Comparison of ENCODE assay signal across 25 cellular contexts in the genomic region with DNA sequence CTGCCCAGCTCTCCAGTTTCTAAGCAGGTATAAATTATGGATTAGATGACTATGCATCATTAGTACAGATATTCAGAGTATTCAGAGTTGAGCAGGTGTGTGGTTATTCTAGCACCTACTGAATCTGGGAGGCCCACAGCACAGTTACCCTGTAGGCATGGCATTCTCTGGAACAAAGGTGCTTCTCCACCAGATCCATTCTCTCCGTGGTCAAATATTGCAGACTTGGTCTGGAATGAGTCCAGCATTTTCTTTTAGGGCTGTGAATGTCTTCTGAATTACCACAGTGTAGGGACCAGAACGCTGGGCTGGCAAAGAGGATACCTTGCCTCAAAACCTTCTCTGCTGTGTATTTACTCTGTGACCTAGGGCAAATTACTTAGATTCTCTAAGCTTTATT.
"Had no signal": no experiment of that assay in that cellular context is flagged by ENCODE, and none has a peak within 500 bp of the region (broad histone marks: within the 10 kb centered on the region; RNA-seq: fewer than 3 reads in every experiment).

No MANE protein-coding gene starts in this region.

- H3K36me3 ChIP-seq: ovary, right lobe of liver, thyroid gland, transverse colon, vagina had no signal

- H3K36me3 Mint-ChIP-seq: mesothelial cell of epicardium; naive B cell; natural killer cell treated with Interleukin-12 subunit alpha and Interleukin-12 subunit beta and Interleukin-15 and Interleukin-18, amount 100 ng/mL, for 72 hours; stimulated activated naive B cell treated with anti-CD40 and anti-IgM and Interleukin-4, amounts not matched to agents 10 μg/mL and 1 μg/mL and 100 μg/mL, for 72 hours had no signal

- H3K9me3 ChIP-seq: lower lobe of right lung, ovary, right lobe of liver, stomach, testis, thyroid gland, transverse colon, upper lobe of left lung, vagina had no signal

- H3K27me3 Mint-ChIP-seq: naive B cell; natural killer cell treated with Interleukin-12 subunit alpha and Interleukin-12 subunit beta and Interleukin-15 and Interleukin-18, amount 100 ng/mL, for 72 hours; progenitor cell of endocrine pancreas; stimulated activated naive B cell treated with anti-CD40 and anti-IgM and Interleukin-4, amounts not matched to agents 10 μg/mL and 1 μg/mL and 100 μg/mL, for 72 hours had no signal

- ATAC-seq: lower lobe of right lung; natural killer cell treated with Interleukin-12 subunit alpha and Interleukin-12 subunit beta and Interleukin-15 and Interleukin-18, amount 100 ng/mL, for 72 hours; stimulated activated naive B cell treated with anti-CD40 and anti-IgM and Interleukin-4, amounts not matched to agents 10 μg/mL and 1 μg/mL and 100 μg/mL, for 72 hours; stimulated activated naive CD8-positive, alpha-beta T cell treated with anti-CD3 and anti-CD28 coated beads, Interleukin-15, Interleukin-2, amounts not matched to agents 100 U/mL and 50 U/mL, for 24 hours had no signal

- H3K27ac ChIP-seq: lower lobe of right lung, ovary, right lobe of liver, stomach, testis, thyroid gland, transverse colon, upper lobe of left lung, vagina had no signal

- H3K4me3 Mint-ChIP-seq: immature natural killer cell; mesothelial cell of epicardium; naive B cell; natural killer cell treated with Interleukin-12 subunit alpha and Interleukin-12 subunit beta and Interleukin-15 and Interleukin-18, amount 100 ng/mL, for 72 hours; stimulated activated naive B cell treated with anti-CD40 and anti-IgM and Interleukin-4, amounts not matched to agents 10 μg/mL and 1 μg/mL and 100 μg/mL, for 72 hours had no signal

- H3K4me2 ChIP-seq: smooth muscle cell had no signal

- DNase-seq: hypothalamus; immature natural killer cell; lower lobe of right lung; mammary epithelial cell; mesendoderm; naive B cell; ovary; retina; right lobe of liver; stimulated activated CD4-positive, alpha-beta T cell treated with anti-CD3 and anti-CD28 coated beads, Interleukin-1b, Interleukin-23, amount 100 ng/mL, for 48 hours; stimulated activated CD4-positive, alpha-beta T cell treated with anti-CD3 and anti-CD28 coated beads, Interleukin-2, amount 100 ng/mL, for 48 hours; stimulated activated CD4-positive, alpha-beta T cell treated with anti-CD3 and anti-CD28 coated beads, Interleukin-4, amount 100 ng/mL, for 4 hours; stimulated activated CD8-positive, alpha-beta memory T cell treated with anti-CD3 and anti-CD28 coated beads, Interleukin-4, amount 100 ng/mL, for 48 hours; stimulated activated naive B cell treated with anti-CD40 and anti-IgM and Interleukin-4, amounts not matched to agents 10 μg/mL and 1 μg/mL and 100 μg/mL, for 72 hours; stimulated activated naive CD8-positive, alpha-beta T cell treated with anti-CD3 and anti-CD28 coated beads, Interleukin-15, Interleukin-2, amounts not matched to agents 100 U/mL and 50 U/mL, for 24 hours; stomach; testis; thyroid gland; transverse colon; upper lobe of left lung had no signal

- H3K27me3 ChIP-seq: ovary, right lobe of liver, stomach, testis, thyroid gland, transverse colon, upper lobe of left lung, vagina had no signal

- H3K9me3 Mint-ChIP-seq: immature natural killer cell; mesothelial cell of epicardium; naive B cell; natural killer cell treated with Interleukin-12 subunit alpha and Interleukin-12 subunit beta and Interleukin-15 and Interleukin-18, amount 100 ng/mL, for 72 hours; stimulated activated naive B cell treated with anti-CD40 and anti-IgM and Interleukin-4, amounts not matched to agents 10 μg/mL and 1 μg/mL and 100 μg/mL, for 72 hours had no signal

- H3K4me1 ChIP-seq: right lobe of liver, testis, transverse colon, vagina had no signal

- H3K27ac Mint-ChIP-seq: mesothelial cell of epicardium; progenitor cell of endocrine pancreas; stimulated activated naive B cell treated with anti-CD40 and anti-IgM and Interleukin-4, amounts not matched to agents 10 μg/mL and 1 μg/mL and 100 μg/mL, for 72 hours had no signal

- H3K4me1 Mint-ChIP-seq: stimulated activated naive B cell treated with anti-CD40 and anti-IgM and Interleukin-4, amounts not matched to agents 10 μg/mL and 1 μg/mL and 100 μg/mL, for 72 hours had no signal

- H3K4me3 ChIP-seq: lower lobe of right lung, ovary, right lobe of liver, smooth muscle cell, stomach, testis, thyroid gland, transverse colon, upper lobe of left lung, vagina had no signal
